Comparison of ENCODE assay signal across 8 cellular contexts in the genomic region with DNA sequence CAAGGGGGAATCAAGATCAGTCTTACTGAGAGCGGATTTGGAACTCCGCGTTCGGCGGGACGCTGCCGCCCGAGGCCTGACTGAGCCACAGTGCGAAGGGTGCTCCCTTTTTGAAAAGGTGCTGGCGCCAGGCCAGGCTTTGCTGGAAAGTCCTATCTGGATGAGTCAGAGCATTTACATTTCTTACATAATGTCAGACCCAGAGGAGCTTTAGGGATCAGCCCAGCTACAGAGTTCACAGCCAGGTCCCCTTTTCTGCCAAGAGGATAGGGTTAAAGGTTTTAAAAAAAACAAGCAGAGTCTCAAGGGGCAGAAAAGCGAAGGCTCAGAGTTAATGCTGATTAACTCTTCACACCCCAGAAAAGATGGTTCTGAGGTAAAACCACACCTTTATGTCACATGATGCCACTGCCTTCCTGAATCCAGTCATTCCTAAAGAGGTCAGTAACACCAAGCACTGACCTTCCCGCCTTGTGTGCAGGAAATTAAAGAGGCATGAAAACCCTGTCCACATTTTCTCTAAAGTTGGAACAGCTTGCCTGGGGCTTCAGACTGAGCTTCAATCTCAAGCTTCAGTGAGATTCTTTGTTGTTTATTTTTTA. TPM values are rescaled to one million over a fixed set of nuclear protein-coding genes. Genes with fewer than 3 reads are reported as not detected.
DNase-seq lines count a peak whose midpoint lies in the region; ATAC-seq, FAIRE-seq and TF ChIP-seq lines count a peak whose summit lies in the region.

No MANE protein-coding gene starts in this region.

- 0 out of 2 replicates have a peak, but pooled peaks have one; percentile 15 for TF ChIP-seq POLR2A in A549 (IDR thresholded peaks at IDR 0.05; ENCODE audit: low read length)
- TF ChIP-seq POLR2A in GM18526 (IDR thresholded peaks at IDR 0.05; ENCODE audit: extremely low read depth, insufficient read length): peak; percentile 32
- TF ChIP-seq POLR2A in esophagus squamous epithelium (IDR thresholded peaks at IDR 0.05): peak in 1 of 4 donors; percentile 49
- no peak for TF ChIP-seq POLR2A in testis (IDR thresholded peaks at IDR 0.05)

- H3K27ac Mint-ChIP-seq in natural killer cell: peak overlapping the region in 1 of 2 donors; percentile 89

- H3K4me1 Mint-ChIP-seq in natural killer cell: peaks cover 21 to 29% of the 10 kb centered on the region in 2 donors

- H3K36me3 ChIP-seq in esophagus squamous epithelium (no peaks in the 10 kb centered on the region), testis (ENCODE audit: low read depth, missing control alignments) (no peaks in the 10 kb centered on the region)

- POLR2A ChIA-PET in A549 (lab: Yijun Ruan, JAX): interaction anchor here (2.0 kb wide), 1 partner anchor 24 kb away, joined by 6 read pairs; no protein-coding TSS in a partner anchor

- H3K9me3 ChIP-seq in A549 (no peaks in the 10 kb centered on the region), esophagus squamous epithelium (no peaks in the 10 kb centered on the region), testis (no peaks in the 10 kb centered on the region)

- peak overlapping the region; percentile 97 for H3K4me2 ChIP-seq in A549

- H3K27me3 ChIP-seq in esophagus squamous epithelium: no peaks in the 10 kb centered on the region
- no peaks in the 10 kb centered on the region for H3K27me3 ChIP-seq in testis

- ATAC-seq in A549 (peak; percentile 78 to 82), HG03159 (IDR thresholded peaks at IDR 0.05; ENCODE audit: unreplicated experiment) (peak; percentile 52), natural killer cell (peak in 1 of 3 donors; percentile 11)

- H3K4me3 Mint-ChIP-seq in natural killer cell: peak overlapping the region; percentile 94

- no peaks in the 10 kb centered on the region for H3K9me3 Mint-ChIP-seq in natural killer cell

- H3K27ac ChIP-seq in A549: peak overlapping the region; percentile 63 to 83
- peak overlapping the region; percentile 87 to 95 (median 94) for H3K27ac ChIP-seq in esophagus squamous epithelium
- peak overlapping the region; percentile 86 to 88 for H3K27ac ChIP-seq in testis

- CTCF ChIA-PET in A549 (lab: Yijun Ruan, JAX): interaction anchor here (0.6 to 2.8 kb wide), 19 partner anchors 9 to 1036 kb away, joined by 3 to 22 read pairs (median 4); partner anchors contain the start of genes RAD52 and WNT5B

- 3% methylated on average over 12 of the region's 12 CpGs for WGBS in A549 (ENCODE audit: missing lambda C conversion rate)
- WGBS in esophagus squamous epithelium, 2 donors: 1 to 4% methylated on average over 3 to 12 of the region's 12 CpGs
- WGBS in testis, 2 donors: 3 to 5% methylated on average over 12 of the region's 12 CpGs

- peaks cover 6 to 16% of the 10 kb centered on the region in 2 donors for H3K27me3 Mint-ChIP-seq in natural killer cell (ENCODE audit: low read depth in 2 of 2)

- H3K4me3 ChIP-seq in A549: peak overlapping the region; percentile 48
- H3K4me3 ChIP-seq in esophagus squamous epithelium: peak overlapping the region; percentile 29 to 65 (median 54)
- peak overlapping the region; percentile 45 to 48 for H3K4me3 ChIP-seq in testis

- DNase-seq in A549 (ENCODE audit: low read depth in 1 of 2, low spot score in 1 of 2) (peak; percentile 80 to 87), NCI-H82 treated with DMSO at 0.1 percent for 48 hours (lab: John Stamatoyannopoulos, UW; ENCODE audit: unreplicated experiment) (peak; percentile 17), activated T-cell treated with anti-CD3 and anti-CD28 coated beads for 24 hours (ENCODE audit: low read depth) (peak; percentile 61), esophagus squamous epithelium (lab: John Stamatoyannopoulos, UW) (no peak), natural killer cell (peak; percentile 31), testis (peak; percentile 86)

- TF ChIP-seq EP300 in A549 (IDR thresholded peaks at IDR 0.05): no peak

- intact Hi-C loops in esophagus squamous epithelium (cut with DNase I): no loop called here
- intact Hi-C loops in natural killer cell (cut with micrococcal nuclease): no loop called here
- intact Hi-C loops in testis (cut with DNase I; ENCODE audit: low total_unique reads): no loop called here

- peaks cover 24% of the 10 kb centered on the region for H3K4me1 ChIP-seq in A549
- peaks cover 12 to 78% (median 31%) of the 10 kb centered on the region in 3 donors for H3K4me1 ChIP-seq in esophagus squamous epithelium
- H3K4me1 ChIP-seq in testis: peaks cover 12% of the 10 kb centered on the region

- TF ChIP-seq RAD21 in A549 (conservative IDR thresholded peaks at IDR 0.05 in 1 of 2, IDR thresholded peaks at IDR 0.05 in 1 of 2): no peak

- H3K36me3 Mint-ChIP-seq in natural killer cell: no peaks in the 10 kb centered on the region

- TF ChIP-seq CTCF in A549 (IDR thresholded peaks at IDR 0.05) (no peak), esophagus squamous epithelium (IDR thresholded peaks at IDR 0.05) (no peak), natural killer cell (IDR thresholded peaks at IDR 0.05) (no peak), testis (IDR thresholded peaks at IDR 0.05) (no peak)

- FAIRE-seq in A549 (lab: Jason Lieb, UNC): no peak

TF ChIP-seq in A549, 52 proteins besides CTCF, POLR2A, EP300 and RAD21:
- TF ChIP-seq FOSL2 (IDR thresholded peaks at IDR 0.05) (0 out of 2 replicates have a peak, but pooled peaks have one; percentile 45), FOSL2 (CRISPR knock-in tag; IDR thresholded peaks at IDR 0.05) (peak; percentile 70), MYC (IDR thresholded peaks at IDR 0.05; ENCODE audit: borderline replicate concordance, low read length) (no peak), CEBPB (IDR thresholded peaks at IDR 0.05) (peak in 1 of 2 experiments; percentile 72; a peak in 2 of 4 replicates), USF2 (IDR thresholded peaks at IDR 0.05) (peak; percentile 59), JUN (IDR thresholded peaks at IDR 0.05) (0 out of 5 replicates have a peak, but pooled peaks of 1 of the 2 experiments have one; percentile 14), HOXB5 (CRISPR knock-in tag; IDR thresholded peaks at IDR 0.05) (no peak), GATA3 (IDR thresholded peaks at IDR 0.05; ENCODE audit: borderline replicate concordance) (no peak), JUNB (IDR thresholded peaks at IDR 0.05) (peak; percentile 58; the same call in 1 of the 2 replicates), MAX (IDR thresholded peaks at IDR 0.05) (peak; percentile 48; the same call in 1 of the 2 replicates), KDM1A (IDR thresholded peaks at IDR 0.05; ENCODE audit: low read depth) (no peak)
- TF ChIP-seq, protein P1, sequence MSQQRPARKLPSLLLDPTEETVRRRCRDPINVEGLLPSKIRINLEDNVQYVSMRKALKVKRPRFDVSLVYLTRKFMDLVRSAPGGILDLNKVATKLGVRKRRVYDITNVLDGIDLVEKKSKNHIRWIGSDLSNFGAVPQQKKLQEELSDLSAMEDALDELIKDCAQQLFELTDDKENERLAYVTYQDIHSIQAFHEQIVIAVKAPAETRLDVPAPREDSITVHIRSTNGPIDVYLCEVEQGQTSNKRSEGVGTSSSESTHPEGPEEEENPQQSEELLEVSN (IDR thresholded peaks at IDR 0.05; ENCODE audit: borderline replicate concordance, low read depth): peak; percentile 44
- TF ChIP-seq, protein P2, sequence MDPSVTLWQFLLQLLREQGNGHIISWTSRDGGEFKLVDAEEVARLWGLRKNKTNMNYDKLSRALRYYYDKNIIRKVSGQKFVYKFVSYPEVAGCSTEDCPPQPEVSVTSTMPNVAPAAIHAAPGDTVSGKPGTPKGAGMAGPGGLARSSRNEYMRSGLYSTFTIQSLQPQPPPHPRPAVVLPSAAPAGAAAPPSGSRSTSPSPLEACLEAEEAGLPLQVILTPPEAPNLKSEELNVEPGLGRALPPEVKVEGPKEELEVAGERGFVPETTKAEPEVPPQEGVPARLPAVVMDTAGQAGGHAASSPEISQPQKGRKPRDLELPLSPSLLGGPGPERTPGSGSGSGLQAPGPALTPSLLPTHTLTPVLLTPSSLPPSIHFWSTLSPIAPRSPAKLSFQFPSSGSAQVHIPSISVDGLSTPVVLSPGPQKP (IDR thresholded peaks at IDR 0.05; ENCODE audit: low read depth, low read length): no peak
TF ChIP-seq in A549: peak in this region for 7.

RNA-seq across cellular contexts. Expression of gene FBXL14, which starts 11.7 kb away (rescaled TPM):
- polyA plus RNA-seq in A549 (2011; rRNA removed) (6.7 and 8.2 TPM in 2 replicates), A549 (2017; fragmentation: RNase III; extraction: RNeasy Plus Mini Kit Qiagen cat#74134 plus additional on column Dnase treatment) (6.5 to 8.1 TPM (median 7.1 TPM) in 3 replicates), testis (ENCODE audit: insufficient read depth, low read depth, low replicate concordance) (50.2 TPM)
- polyA plus RNA-seq in A549 (2012; cell fraction: cytosol; rRNA removed): 19.5 and 28.3 TPM in 2 replicates
- polyA plus RNA-seq in A549 (2012; cell fraction: nucleus; rRNA removed): 12.6 and 21.7 TPM in 2 replicates
- 10.7 and 17.9 TPM in 2 replicates for polyA minus RNA-seq in A549 (2011; rRNA and poly(A)+ RNA removed)
- total RNA-seq in esophagus squamous epithelium (10 to 100 TPM in 1 of 4 donors, 1 to 10 TPM in 3; 6.5 to 14.9 (median 8.8) TPM), natural killer cell (10 to 100 TPM; 18.7 to 24.9 (median 22.8) TPM), testis (10 to 100 TPM; 39.5 to 45.8 TPM)

RNA-seq across cellular contexts. Expression of gene WNT5B, which starts 22.9 kb away (rescaled TPM):
- 1.3 TPM in 2 replicates for polyA plus RNA-seq in A549 (2011; rRNA removed)
- polyA plus RNA-seq in A549 (2012; cell fraction: cytosol; rRNA removed): 1.0 and 2.1 TPM in 2 replicates
- polyA plus RNA-seq in A549 (2012; cell fraction: nucleus; rRNA removed): 4.0 and 4.2 TPM in 2 replicates
- 1.0 to 1.6 TPM (median 1.5 TPM) in 3 replicates for polyA plus RNA-seq in A549 (2017; fragmentation: RNase III; extraction: RNeasy Plus Mini Kit Qiagen cat#74134 plus additional on column Dnase treatment)
- polyA minus RNA-seq in A549 (2011; rRNA and poly(A)+ RNA removed): 1.4 and 2.9 TPM in 2 replicates
- total RNA-seq in esophagus squamous epithelium: 10 to 100 TPM in 2 of 4 donors, 1 to 10 TPM in 2; 5.6 to 30.9 (median 12.7) TPM
- not detected for total RNA-seq in natural killer cell
- 1 to 10 TPM; 4.6 to 5.8 TPM for total RNA-seq in testis
- polyA plus RNA-seq in testis (ENCODE audit: insufficient read depth, low read depth, low replicate concordance): 4.9 TPM

Comparison
In these comparisons a context has a peak if more than half of its experiments do, and no peak if none do; other contexts are left out.
1. RNA of gene WNT5B, which starts 22.9 kb away (total RNA-seq): 5.6 to 30.9 TPM in esophagus squamous epithelium and 4.6 to 5.8 TPM in testis; not detected in natural killer cell; every median in the first group is over 4 times any median in the second.
2. Peak in every context shown above with its lines, with median percentiles within 50 percentile points of each other: H3K27ac ChIP-seq and H3K4me3 ChIP-seq.